ENCODE assay signal across 1 cellular context in the genomic region with DNA sequence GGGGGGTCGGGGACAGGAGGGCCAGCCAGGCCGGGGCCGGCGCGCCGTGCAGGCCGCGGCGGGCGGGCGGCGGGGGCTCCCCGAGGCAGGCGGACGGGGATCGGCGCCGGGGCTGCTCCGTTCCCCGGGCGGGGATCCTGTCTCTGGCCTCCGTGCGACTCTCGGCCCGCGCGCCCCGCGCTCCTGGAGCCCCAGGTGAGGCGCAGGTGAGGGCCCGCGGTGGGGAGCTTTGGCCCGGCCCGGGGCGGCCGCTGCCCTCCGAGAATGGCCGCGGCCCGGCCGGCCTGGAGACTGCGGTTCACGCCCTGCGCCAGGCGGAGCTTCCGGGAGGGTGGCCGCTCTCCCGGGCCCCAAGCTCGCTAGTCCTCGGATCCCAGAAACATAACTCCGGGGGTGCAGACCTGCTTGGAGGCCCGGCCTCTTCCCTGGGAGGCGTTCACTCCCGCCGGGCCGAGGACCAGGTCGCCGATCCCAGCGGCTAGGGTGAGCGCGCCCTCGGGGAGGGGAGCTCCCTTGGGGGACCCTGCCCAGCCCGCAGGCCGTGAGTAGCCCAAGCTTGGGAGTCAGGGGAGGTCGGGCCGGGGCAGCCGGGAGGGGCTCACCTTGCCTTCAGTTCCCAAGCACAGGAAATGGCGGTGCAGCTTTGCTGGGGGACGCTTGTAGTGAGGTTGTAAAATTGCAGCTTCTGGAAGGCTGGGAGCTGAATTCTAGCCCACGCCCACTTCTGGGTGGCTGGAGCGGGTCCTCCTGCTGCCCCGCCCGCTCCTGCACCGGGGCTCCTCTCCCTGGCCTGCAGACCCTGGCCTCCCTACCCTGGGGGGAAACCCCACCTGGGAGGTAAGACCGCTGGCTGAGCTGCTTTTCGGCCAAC.
TF ChIP-seq lines count a peak whose summit lies in the region.

No MANE protein-coding gene starts in this region.

TF ChIP-seq in H1, 55 proteins besides CTCF, POLR2A, EP300 and RAD21:
- TF ChIP-seq, protein P1, sequence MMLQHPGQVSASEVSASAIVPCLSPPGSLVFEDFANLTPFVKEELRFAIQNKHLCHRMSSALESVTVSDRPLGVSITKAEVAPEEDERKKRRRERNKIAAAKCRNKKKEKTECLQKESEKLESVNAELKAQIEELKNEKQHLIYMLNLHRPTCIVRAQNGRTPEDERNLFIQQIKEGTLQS (IDR thresholded peaks at IDR 0.05; ENCODE audit: insufficient read depth, low read depth, low read length) = no peak
- no peak for TF ChIP-seq SUZ12 (IDR thresholded peaks at IDR 0.05; ENCODE audit: low read length)
- TF ChIP-seq RNF2 (IDR thresholded peaks at IDR 0.05; ENCODE audit: borderline replicate concordance, low read depth, low read length, missing control alignments, poor library complexity, severe bottlenecking) = no peak
- TF ChIP-seq, protein P2, sequence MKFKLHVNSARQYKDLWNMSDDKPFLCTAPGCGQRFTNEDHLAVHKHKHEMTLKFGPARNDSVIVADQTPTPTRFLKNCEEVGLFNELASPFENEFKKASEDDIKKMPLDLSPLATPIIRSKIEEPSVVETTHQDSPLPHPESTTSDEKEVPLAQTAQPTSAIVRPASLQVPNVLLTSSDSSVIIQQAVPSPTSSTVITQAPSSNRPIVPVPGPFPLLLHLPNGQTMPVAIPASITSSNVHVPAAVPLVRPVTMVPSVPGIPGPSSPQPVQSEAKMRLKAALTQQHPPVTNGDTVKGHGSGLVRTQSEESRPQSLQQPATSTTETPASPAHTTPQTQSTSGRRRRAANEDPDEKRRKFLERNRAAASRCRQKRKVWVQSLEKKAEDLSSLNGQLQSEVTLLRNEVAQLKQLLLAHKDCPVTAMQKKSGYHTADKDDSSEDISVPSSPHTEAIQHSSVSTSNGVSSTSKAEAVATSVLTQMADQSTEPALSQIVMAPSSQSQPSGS (IDR thresholded peaks at IDR 0.05; ENCODE audit: low read length) = no peak
- TF ChIP-seq NANOG (IDR thresholded peaks at IDR 0.05; ENCODE audit: insufficient read depth, low read depth, low read length, poor library complexity, severe bottlenecking) = no peak
- TF ChIP-seq CTBP2 (IDR thresholded peaks at IDR 0.05; ENCODE audit: borderline replicate concordance, insufficient read depth, insufficient read length, low read length) = no peak
- TF ChIP-seq ZNF274 (IDR thresholded peaks at IDR 0.05; ENCODE audit: borderline replicate concordance, extremely low read depth, low read length) = no peak
- TF ChIP-seq, protein P3, sequence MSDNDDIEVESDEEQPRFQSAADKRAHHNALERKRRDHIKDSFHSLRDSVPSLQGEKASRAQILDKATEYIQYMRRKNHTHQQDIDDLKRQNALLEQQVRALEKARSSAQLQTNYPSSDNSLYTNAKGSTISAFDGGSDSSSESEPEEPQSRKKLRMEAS (IDR thresholded peaks at IDR 0.05) = no peak
- no peak for TF ChIP-seq JUND (IDR thresholded peaks at IDR 0.05; ENCODE audit: low read length)
- 0 out of 2 replicates have a peak, but pooled peaks have one; percentile 20 for TF ChIP-seq TAF1 (IDR thresholded peaks at IDR 0.05; ENCODE audit: low read depth, low read length)
- no peak for TF ChIP-seq CHD2 (IDR thresholded peaks at IDR 0.05; ENCODE audit: low read length)
- TF ChIP-seq SP2 (IDR thresholded peaks at IDR 0.05; ENCODE audit: low read length) = no peak
- no peak for TF ChIP-seq CHD1 (IDR thresholded peaks at IDR 0.05; ENCODE audit: low read depth, low read length)
- no peak for TF ChIP-seq FOSL1 (IDR thresholded peaks at IDR 0.05; ENCODE audit: insufficient read depth, low read depth, low read length)
- TF ChIP-seq BACH1 (IDR thresholded peaks at IDR 0.05; ENCODE audit: low read length) = no peak
- no peak for TF ChIP-seq RXRA (IDR thresholded peaks at IDR 0.05; ENCODE audit: insufficient read depth, low read depth, low read length)
- no peak for TF ChIP-seq KDM5A (IDR thresholded peaks at IDR 0.05; ENCODE audit: low read length)
- TF ChIP-seq KDM4A (IDR thresholded peaks at IDR 0.05; ENCODE audit: low read depth, low read length, severe bottlenecking) = peak; percentile 50
- TF ChIP-seq GABPA (IDR thresholded peaks at IDR 0.05; ENCODE audit: borderline replicate concordance, insufficient read depth, low read length) = no peak
- TF ChIP-seq POLR2AphosphoS5 (IDR thresholded peaks at IDR 0.05; ENCODE audit: low read depth, low read length) = no peak
- no peak for TF ChIP-seq HDAC6 (IDR thresholded peaks at IDR 0.05; ENCODE audit: low read depth, low read length)
- no peak for TF ChIP-seq CREB1 (IDR thresholded peaks at IDR 0.05)
- TF ChIP-seq PHF8 (conservative IDR thresholded peaks at IDR 0.05; ENCODE audit: low read depth, low read length) = peak; percentile 23; the same call in 1 of the 2 replicates
- TF ChIP-seq HDAC2 (IDR thresholded peaks at IDR 0.05; ENCODE audit: borderline replicate concordance in 1 of 2, low read depth in 2 of 2, low read length in 2 of 2) = no peak
- TF ChIP-seq KDM1A (IDR thresholded peaks at IDR 0.05; ENCODE audit: borderline replicate concordance, low read length) = no peak
